ENCODE assay signal across 1 cellular context in the genomic region with DNA sequence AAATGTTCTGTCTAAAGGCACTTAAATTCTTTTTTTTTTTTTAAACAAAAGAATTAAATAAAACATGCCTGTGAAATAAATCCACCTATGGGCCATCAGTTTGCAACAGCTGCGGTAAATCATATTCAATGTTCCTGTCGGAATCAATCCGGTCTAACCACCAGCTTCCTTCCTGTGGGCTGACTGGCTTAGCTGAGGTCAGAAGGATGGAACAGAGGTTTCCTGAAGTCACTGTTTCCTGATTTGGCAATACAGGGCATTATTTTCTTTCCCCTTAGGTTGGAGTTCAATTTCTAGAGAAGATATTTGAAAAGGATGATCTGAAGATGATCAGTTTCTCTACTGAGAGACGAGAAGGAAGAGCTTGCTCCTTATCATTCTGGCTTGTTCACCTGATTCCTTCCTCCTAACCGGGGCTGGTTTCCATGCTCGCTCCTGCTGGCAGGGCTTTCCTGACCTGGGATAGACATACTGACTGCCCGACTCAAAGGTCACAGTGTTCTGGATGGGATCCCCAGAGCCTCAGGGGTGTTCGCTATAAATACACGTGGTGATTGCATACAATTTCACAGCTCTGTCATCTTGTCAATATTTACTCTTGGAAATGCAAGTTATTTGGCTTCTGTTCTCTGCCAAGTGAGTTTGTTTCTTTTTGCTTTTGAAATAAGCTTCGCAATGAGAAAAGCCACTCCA.
A peak's percentile ranks its signal among the peaks of the same experiment; 100 is the strongest.
TF ChIP-seq lines count a peak whose summit lies in the region.

No MANE protein-coding gene starts in this region.

TF ChIP-seq in HepG2, 621 proteins besides CTCF, POLR2A, EP300 and RAD21 (continued from another document and continues in another):
- TF ChIP-seq, protein P1, sequence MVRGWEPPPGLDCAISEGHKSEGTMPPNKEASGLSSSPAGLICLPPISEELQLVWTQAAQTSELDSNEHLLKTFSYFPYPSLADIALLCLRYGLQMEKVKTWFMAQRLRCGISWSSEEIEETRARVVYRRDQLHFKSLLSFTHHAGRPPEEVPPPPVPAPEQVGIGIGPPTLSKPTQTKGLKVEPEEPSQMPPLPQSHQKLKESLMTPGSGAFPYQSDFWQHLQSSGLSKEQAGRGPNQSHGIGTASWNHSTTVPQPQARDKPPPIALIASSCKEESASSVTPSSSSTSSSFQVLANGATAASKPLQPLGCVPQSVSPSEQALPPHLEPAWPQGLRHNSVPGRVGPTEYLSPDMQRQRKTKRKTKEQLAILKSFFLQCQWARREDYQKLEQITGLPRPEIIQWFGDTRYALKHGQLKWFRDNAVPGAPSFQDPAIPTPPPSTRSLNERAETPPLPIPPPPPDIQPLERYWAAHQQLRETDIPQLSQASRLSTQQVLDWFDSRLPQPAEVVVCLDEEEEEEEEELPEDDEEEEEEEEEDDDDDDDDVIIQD (CRISPR knock-in tag; IDR thresholded peaks at IDR 0.05; ENCODE audit: low read depth), result 0 out of 2 replicates have a peak, but pooled peaks have one; percentile 32
- no peak for TF ChIP-seq REPIN1 (CRISPR knock-in tag; IDR thresholded peaks at IDR 0.05; ENCODE audit: borderline replicate concordance, low read depth)
- no peak for TF ChIP-seq KLF9 (CRISPR knock-in tag; IDR thresholded peaks at IDR 0.05; ENCODE audit: low read depth)
- TF ChIP-seq, protein P2, sequence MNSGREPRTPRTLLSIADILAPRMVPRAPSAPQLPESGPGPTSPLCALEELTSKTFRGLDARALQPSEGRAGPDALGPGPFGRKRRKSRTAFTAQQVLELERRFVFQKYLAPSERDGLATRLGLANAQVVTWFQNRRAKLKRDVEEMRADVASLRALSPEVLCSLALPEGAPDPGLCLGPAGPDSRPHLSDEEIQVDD (CRISPR knock-in tag; IDR thresholded peaks at IDR 0.05; ENCODE audit: borderline replicate concordance), result no peak
- TF ChIP-seq, protein P3, sequence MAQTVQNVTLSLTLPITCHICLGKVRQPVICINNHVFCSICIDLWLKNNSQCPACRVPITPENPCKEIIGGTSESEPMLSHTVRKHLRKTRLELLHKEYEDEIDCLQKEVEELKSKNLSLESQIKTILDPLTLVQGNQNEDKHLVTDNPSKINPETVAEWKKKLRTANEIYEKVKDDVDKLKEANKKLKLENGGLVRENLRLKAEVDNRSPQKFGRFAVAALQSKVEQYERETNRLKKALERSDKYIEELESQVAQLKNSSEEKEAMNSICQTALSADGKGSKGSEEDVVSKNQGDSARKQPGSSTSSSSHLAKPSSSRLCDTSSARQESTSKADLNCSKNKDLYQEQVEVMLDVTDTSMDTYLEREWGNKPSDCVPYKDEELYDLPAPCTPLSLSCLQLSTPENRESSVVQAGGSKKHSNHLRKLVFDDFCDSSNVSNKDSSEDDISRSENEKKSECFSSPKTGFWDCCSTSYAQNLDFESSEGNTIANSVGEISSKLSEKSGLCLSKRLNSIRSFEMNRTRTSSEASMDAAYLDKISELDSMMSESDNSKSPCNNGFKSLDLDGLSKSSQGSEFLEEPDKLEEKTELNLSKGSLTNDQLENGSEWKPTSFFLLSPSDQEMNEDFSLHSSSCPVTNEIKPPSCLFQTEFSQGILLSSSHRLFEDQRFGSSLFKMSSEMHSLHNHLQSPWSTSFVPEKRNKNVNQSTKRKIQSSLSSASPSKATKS (CRISPR knock-in tag; IDR thresholded peaks at IDR 0.05), result no peak
- TF ChIP-seq, protein P4, sequence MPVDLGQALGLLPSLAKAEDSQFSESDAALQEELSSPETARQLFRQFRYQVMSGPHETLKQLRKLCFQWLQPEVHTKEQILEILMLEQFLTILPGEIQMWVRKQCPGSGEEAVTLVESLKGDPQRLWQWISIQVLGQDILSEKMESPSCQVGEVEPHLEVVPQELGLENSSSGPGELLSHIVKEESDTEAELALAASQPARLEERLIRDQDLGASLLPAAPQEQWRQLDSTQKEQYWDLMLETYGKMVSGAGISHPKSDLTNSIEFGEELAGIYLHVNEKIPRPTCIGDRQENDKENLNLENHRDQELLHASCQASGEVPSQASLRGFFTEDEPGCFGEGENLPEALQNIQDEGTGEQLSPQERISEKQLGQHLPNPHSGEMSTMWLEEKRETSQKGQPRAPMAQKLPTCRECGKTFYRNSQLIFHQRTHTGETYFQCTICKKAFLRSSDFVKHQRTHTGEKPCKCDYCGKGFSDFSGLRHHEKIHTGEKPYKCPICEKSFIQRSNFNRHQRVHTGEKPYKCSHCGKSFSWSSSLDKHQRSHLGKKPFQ (CRISPR knock-in tag; IDR thresholded peaks at IDR 0.05; ENCODE audit: insufficient replicate concordance), result no peak
- TF ChIP-seq, protein P5, sequence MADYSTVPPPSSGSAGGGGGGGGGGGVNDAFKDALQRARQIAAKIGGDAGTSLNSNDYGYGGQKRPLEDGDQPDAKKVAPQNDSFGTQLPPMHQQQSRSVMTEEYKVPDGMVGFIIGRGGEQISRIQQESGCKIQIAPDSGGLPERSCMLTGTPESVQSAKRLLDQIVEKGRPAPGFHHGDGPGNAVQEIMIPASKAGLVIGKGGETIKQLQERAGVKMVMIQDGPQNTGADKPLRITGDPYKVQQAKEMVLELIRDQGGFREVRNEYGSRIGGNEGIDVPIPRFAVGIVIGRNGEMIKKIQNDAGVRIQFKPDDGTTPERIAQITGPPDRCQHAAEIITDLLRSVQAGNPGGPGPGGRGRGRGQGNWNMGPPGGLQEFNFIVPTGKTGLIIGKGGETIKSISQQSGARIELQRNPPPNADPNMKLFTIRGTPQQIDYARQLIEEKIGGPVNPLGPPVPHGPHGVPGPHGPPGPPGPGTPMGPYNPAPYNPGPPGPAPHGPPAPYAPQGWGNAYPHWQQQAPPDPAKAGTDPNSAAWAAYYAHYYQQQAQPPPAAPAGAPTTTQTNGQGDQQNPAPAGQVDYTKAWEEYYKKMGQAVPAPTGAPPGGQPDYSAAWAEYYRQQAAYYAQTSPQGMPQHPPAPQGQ (CRISPR knock-in tag; IDR thresholded peaks at IDR 0.05; ENCODE audit: borderline replicate concordance), result no peak
- no peak for TF ChIP-seq NCOA5 (CRISPR knock-in tag; IDR thresholded peaks at IDR 0.05)
- TF ChIP-seq BCL6 (CRISPR knock-in tag; IDR thresholded peaks at IDR 0.05), result peak; percentile 47; the same call in 1 of the 2 replicates
- TF ChIP-seq ATF3 (CRISPR knock-in tag; IDR thresholded peaks at IDR 0.05), result 0 out of 2 replicates have a peak, but pooled peaks have one; percentile 23
- TF ChIP-seq, protein P6, sequence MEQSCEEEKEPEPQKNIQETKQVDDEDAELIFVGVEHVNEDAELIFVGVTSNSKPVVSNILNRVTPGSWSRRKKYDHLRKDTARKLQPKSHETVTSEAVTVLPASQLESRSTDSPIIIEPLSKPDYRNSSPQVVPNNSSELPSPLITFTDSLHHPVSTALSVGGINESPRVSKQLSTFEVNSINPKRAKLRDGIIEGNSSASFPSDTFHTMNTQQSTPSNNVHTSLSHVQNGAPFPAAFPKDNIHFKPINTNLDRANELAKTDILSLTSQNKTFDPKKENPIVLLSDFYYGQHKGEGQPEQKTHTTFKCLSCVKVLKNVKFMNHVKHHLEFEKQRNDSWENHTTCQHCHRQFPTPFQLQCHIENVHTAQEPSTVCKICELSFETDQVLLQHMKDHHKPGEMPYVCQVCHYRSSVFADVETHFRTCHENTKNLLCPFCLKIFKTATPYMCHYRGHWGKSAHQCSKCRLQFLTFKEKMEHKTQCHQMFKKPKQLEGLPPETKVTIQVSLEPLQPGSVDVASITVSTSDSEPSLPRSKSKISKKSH (CRISPR knock-in tag; IDR thresholded peaks at IDR 0.05; ENCODE audit: borderline replicate concordance), result no peak
- peak; percentile 90 for TF ChIP-seq FOXA3 (CRISPR knock-in tag; IDR thresholded peaks at IDR 0.05)
- no peak for TF ChIP-seq ZNF547 (CRISPR knock-in tag; IDR thresholded peaks at IDR 0.05)
- no peak for TF ChIP-seq ZNF432 (CRISPR knock-in tag; IDR thresholded peaks at IDR 0.05; ENCODE audit: borderline replicate concordance)
- peak; percentile 48; the same call in 1 of the 2 replicates for TF ChIP-seq ZNF12 (CRISPR knock-in tag; IDR thresholded peaks at IDR 0.05)
- no peak for TF ChIP-seq HES4 (CRISPR knock-in tag; IDR thresholded peaks at IDR 0.05; ENCODE audit: borderline replicate concordance)
- TF ChIP-seq GZF1 (CRISPR knock-in tag; IDR thresholded peaks at IDR 0.05), result no peak
- TF ChIP-seq ZNF296 (CRISPR knock-in tag; conservative IDR thresholded peaks at IDR 0.05), result no peak
- TF ChIP-seq, protein P7, sequence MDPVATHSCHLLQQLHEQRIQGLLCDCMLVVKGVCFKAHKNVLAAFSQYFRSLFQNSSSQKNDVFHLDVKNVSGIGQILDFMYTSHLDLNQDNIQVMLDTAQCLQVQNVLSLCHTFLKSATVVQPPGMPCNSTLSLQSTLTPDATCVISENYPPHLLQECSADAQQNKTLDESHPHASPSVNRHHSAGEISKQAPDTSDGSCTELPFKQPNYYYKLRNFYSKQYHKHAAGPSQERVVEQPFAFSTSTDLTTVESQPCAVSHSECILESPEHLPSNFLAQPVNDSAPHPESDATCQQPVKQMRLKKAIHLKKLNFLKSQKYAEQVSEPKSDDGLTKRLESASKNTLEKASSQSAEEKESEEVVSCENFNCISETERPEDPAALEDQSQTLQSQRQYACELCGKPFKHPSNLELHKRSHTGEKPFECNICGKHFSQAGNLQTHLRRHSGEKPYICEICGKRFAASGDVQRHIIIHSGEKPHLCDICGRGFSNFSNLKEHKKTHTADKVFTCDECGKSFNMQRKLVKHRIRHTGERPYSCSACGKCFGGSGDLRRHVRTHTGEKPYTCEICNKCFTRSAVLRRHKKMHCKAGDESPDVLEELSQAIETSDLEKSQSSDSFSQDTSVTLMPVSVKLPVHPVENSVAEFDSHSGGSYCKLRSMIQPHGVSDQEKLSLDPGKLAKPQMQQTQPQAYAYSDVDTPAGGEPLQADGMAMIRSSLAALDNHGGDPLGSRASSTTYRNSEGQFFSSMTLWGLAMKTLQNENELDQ (CRISPR knock-in tag; IDR thresholded peaks at IDR 0.05; ENCODE audit: borderline replicate concordance), result no peak
- TF ChIP-seq GPBP1L1 (CRISPR knock-in tag; IDR thresholded peaks at IDR 0.05), result no peak
- TF ChIP-seq ZMYM3 (CRISPR knock-in tag; IDR thresholded peaks at IDR 0.05), result no peak
- no peak for TF ChIP-seq EHMT2 (IDR thresholded peaks at IDR 0.05; ENCODE audit: borderline replicate concordance, low read depth, low read length)
- TF ChIP-seq NBN (conservative IDR thresholded peaks at IDR 0.05), result no peak
- no peak for TF ChIP-seq NFRKB (IDR thresholded peaks at IDR 0.05)
- TF ChIP-seq SP140L (CRISPR knock-in tag; IDR thresholded peaks at IDR 0.05; ENCODE audit: borderline replicate concordance), result no peak
- no peak for TF ChIP-seq SMAD9 (CRISPR knock-in tag; IDR thresholded peaks at IDR 0.05)
- no peak for TF ChIP-seq HOXD1 (CRISPR knock-in tag; IDR thresholded peaks at IDR 0.05)
- no peak for TF ChIP-seq JDP2 (CRISPR knock-in tag; IDR thresholded peaks at IDR 0.05; ENCODE audit: borderline replicate concordance)
- peak; percentile 83 for TF ChIP-seq RARA (CRISPR knock-in tag; IDR thresholded peaks at IDR 0.05)
- no peak for TF ChIP-seq ATRX (CRISPR knock-in tag; IDR thresholded peaks at IDR 0.05; ENCODE audit: borderline replicate concordance)
- TF ChIP-seq ZNF556 (CRISPR knock-in tag; IDR thresholded peaks at IDR 0.05; ENCODE audit: borderline replicate concordance), result no peak
- TF ChIP-seq RARG (CRISPR knock-in tag; IDR thresholded peaks at IDR 0.05; ENCODE audit: low read depth), result no peak
- TF ChIP-seq HDAC6 (IDR thresholded peaks at IDR 0.05; ENCODE audit: low read depth, low read length), result no peak
- no peak for TF ChIP-seq ZNF614 (CRISPR knock-in tag; IDR thresholded peaks at IDR 0.05; ENCODE audit: borderline replicate concordance)
- TF ChIP-seq ZNF468 (CRISPR knock-in tag; IDR thresholded peaks at IDR 0.05), result no peak
- TF ChIP-seq, protein P8, sequence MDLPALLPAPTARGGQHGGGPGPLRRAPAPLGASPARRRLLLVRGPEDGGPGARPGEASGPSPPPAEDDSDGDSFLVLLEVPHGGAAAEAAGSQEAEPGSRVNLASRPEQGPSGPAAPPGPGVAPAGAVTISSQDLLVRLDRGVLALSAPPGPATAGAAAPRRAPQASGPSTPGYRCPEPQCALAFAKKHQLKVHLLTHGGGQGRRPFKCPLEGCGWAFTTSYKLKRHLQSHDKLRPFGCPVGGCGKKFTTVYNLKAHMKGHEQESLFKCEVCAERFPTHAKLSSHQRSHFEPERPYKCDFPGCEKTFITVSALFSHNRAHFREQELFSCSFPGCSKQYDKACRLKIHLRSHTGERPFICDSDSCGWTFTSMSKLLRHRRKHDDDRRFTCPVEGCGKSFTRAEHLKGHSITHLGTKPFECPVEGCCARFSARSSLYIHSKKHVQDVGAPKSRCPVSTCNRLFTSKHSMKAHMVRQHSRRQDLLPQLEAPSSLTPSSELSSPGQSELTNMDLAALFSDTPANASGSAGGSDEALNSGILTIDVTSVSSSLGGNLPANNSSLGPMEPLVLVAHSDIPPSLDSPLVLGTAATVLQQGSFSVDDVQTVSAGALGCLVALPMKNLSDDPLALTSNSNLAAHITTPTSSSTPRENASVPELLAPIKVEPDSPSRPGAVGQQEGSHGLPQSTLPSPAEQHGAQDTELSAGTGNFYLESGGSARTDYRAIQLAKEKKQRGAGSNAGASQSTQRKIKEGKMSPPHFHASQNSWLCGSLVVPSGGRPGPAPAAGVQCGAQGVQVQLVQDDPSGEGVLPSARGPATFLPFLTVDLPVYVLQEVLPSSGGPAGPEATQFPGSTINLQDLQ (CRISPR knock-in tag; IDR thresholded peaks at IDR 0.05), result no peak
- TF ChIP-seq ARID3A (IDR thresholded peaks at IDR 0.05; ENCODE audit: low read depth, low read length), result no peak
- TF ChIP-seq ZNF589 (CRISPR knock-in tag; conservative IDR thresholded peaks at IDR 0.05), result no peak
- TF ChIP-seq ZNF607 (CRISPR knock-in tag; IDR thresholded peaks at IDR 0.05; ENCODE audit: borderline replicate concordance), result no peak
- TF ChIP-seq PHF8 (CRISPR knock-in tag; IDR thresholded peaks at IDR 0.05), result no peak
